ENCODE assay signal across 10 cellular contexts in genomic region chr10:102001435-102002068, GRCh38. TPM values are rescaled to one million over a fixed set of nuclear protein-coding genes. Genes with fewer than 3 reads are reported as not detected.
DNase-seq lines count a peak whose midpoint lies in the region; ATAC-seq and TF ChIP-seq lines count a peak whose summit lies in the region.
"Had no signal": no experiment of that assay in that cellular context is flagged by ENCODE, and none has a peak within 500 bp of the region (broad histone marks: within the 10 kb centered on the region; RNA-seq: fewer than 3 reads in every experiment).

No MANE protein-coding gene starts in this region.

- CTCF ChIA-PET in T-cell (lab: Charles Lee), result interaction anchor here (0.6 to 1.2 kb wide), 2 partner anchors 9 to 71 kb away, joined by 3 to 7 read pairs; no protein-coding TSS in a partner anchor
- CTCF ChIA-PET in PC-9 (lab: Charles Lee), result no interaction called here

- peaks cover 5 to 14% of the 10 kb centered on the region in 2 donors for H3K36me3 Mint-ChIP-seq in activated T-cell treated with anti-CD3 and anti-CD28 coated beads, Interleukin-2, amount 50 U/mL, for 72 hours (ENCODE audit: insufficient read depth in 2 of 2)
- H3K36me3 Mint-ChIP-seq in T-cell, result peaks cover 49% of the 10 kb centered on the region

- peak; percentile 32 to 43 for ATAC-seq in activated T-cell treated with anti-CD3 and anti-CD28 coated beads, Interleukin-2, amount 50 U/mL, for 72 hours (replicated peaks in 1 of 2)
- peak; percentile 52 for ATAC-seq in HG02763 (IDR thresholded peaks at IDR 0.05; ENCODE audit: unreplicated experiment)
- ATAC-seq in T-cell (replicated peaks in 1 of 4), result no peak
- ATAC-seq in stimulated activated naive CD8-positive, alpha-beta T cell treated with anti-CD3 and anti-CD28 coated beads, Interleukin-15, Interleukin-2, amounts not matched to agents 100 U/mL and 50 U/mL, for 24 hours, result peak; percentile 83
- ATAC-seq: left colon had no signal

- DNase-seq in activated T-cell treated with anti-CD3 and anti-CD28 coated beads, Interleukin-2, amount 50 U/mL, for 72 hours, result no peak
- DNase-seq in activated T-cell treated with anti-CD3 and anti-CD28 coated beads for 4 hours (no peak), T-cell (no peak), OCI-M2 (lab: John Stamatoyannopoulos, UW; ENCODE audit: unreplicated experiment) (no peak), PC-9 (no peak)
- no peak for DNase-seq in stimulated activated naive CD8-positive, alpha-beta T cell treated with anti-CD3 and anti-CD28 coated beads, Interleukin-15, Interleukin-2, amounts not matched to agents 100 U/mL and 50 U/mL, for 24 hours
- DNase-seq in activated CD4-positive, CD25-positive, alpha-beta regulatory T cell treated with anti-CD3 and anti-CD28 coated beads, Interleukin-2, amount 50 U/mL, for 72 hours, result no peak
- DNase-seq: left colon had no signal

- H2AFZ ChIP-seq in PC-9, result no peak overlapping the region

- TF ChIP-seq CTCF in PC-9 (conservative IDR thresholded peaks at IDR 0.05), result no peak

- H3K4me1 Mint-ChIP-seq in activated T-cell treated with anti-CD3 and anti-CD28 coated beads, Interleukin-2, amount 50 U/mL, for 72 hours (ENCODE audit: low read depth), result peaks cover 16% of the 10 kb centered on the region
- peaks cover 11 to 24% (median 15%) of the 10 kb centered on the region in 3 donors for H3K4me1 Mint-ChIP-seq in T-cell

- H3F3A ChIP-seq in PC-9 (ENCODE audit: insufficient read depth, low read depth), result no peaks in the 10 kb centered on the region

- intact Hi-C loops in PC-9 (cut with micrococcal nuclease; ENCODE audit: unreplicated experiment), result no loop called here

- no peaks in the 10 kb centered on the region for H3K9me3 Mint-ChIP-seq in activated T-cell treated with anti-CD3 and anti-CD28 coated beads, Interleukin-2, amount 50 U/mL, for 72 hours
- H3K9me3 Mint-ChIP-seq in T-cell, result no peaks in the 10 kb centered on the region

- no peak overlapping the region for H3K4me2 ChIP-seq in PC-9

- H3K4me3 Mint-ChIP-seq in activated T-cell treated with anti-CD3 and anti-CD28 coated beads, Interleukin-2, amount 50 U/mL, for 72 hours, result no peak overlapping the region
- no peak overlapping the region for H3K4me3 Mint-ChIP-seq in T-cell

- H3K4me1 ChIP-seq in PC-9 (replicated peaks; ENCODE audit: insufficient read depth), result no peaks in the 10 kb centered on the region
- H3K4me1 ChIP-seq: vagina had no signal

- no peaks in the 10 kb centered on the region for H3K9me2 ChIP-seq in PC-9 (ENCODE audit: insufficient read depth)

- no peaks in the 10 kb centered on the region for H4K20me1 ChIP-seq in PC-9 (ENCODE audit: insufficient read depth)

- no peaks in the 10 kb centered on the region for H3K27me3 Mint-ChIP-seq in activated T-cell treated with anti-CD3 and anti-CD28 coated beads, Interleukin-2, amount 50 U/mL, for 72 hours (ENCODE audit: low read depth)
- no peaks in the 10 kb centered on the region for H3K27me3 Mint-ChIP-seq in T-cell

- H3K27me3 ChIP-seq in PC-9 (ENCODE audit: insufficient read depth, low read depth), result no peaks in the 10 kb centered on the region
- H3K27me3 ChIP-seq: vagina had no signal

- no peaks in the 10 kb centered on the region for H3K9me3 ChIP-seq in PC-9 (ENCODE audit: insufficient read depth, low read depth)
- H3K9me3 ChIP-seq: vagina had no signal

- H3K36me3 ChIP-seq in PC-9 (ENCODE audit: low read depth), result no peaks in the 10 kb centered on the region

- peak overlapping the region; percentile 61 for H3K27ac Mint-ChIP-seq in activated T-cell treated with anti-CD3 and anti-CD28 coated beads, Interleukin-2, amount 50 U/mL, for 72 hours
- peak overlapping the region; percentile 50 to 82 for H3K27ac Mint-ChIP-seq in T-cell

- no TSS peak for BruUV-seq in PC-9 (replicated peaks; lab: Mats Ljungman, UMichigan)

- POLR2A ChIA-PET in T-cell (lab: Charles Lee), result interaction anchor here in 1 of 2 donors (0.6 kb wide), 2 partner anchors 14 to 756 kb away, joined by 3 to 8 read pairs; no protein-coding TSS in a partner anchor
- POLR2A ChIA-PET in PC-9 (lab: Charles Lee; ENCODE audit: unreplicated experiment), result no interaction called here

- H3K27ac ChIP-seq in PC-9, result no peak overlapping the region
- H3K27ac ChIP-seq: vagina had no signal

- H3K4me3 ChIP-seq in PC-9, result no peak overlapping the region
- H3K4me3 ChIP-seq: vagina had no signal

- H3K79me2 ChIP-seq in PC-9 (ENCODE audit: low read depth), result no peaks in the 10 kb centered on the region

RNA-seq across cellular contexts. Expression of gene ARMH3, which starts 54.4 kb away (rescaled TPM):
- total RNA-seq in activated T-cell treated with anti-CD3 and anti-CD28 coated beads, Interleukin-2, amount 50 U/mL, for 72 hours, result 10 to 100 TPM; 20.1 to 23.1 TPM
- total RNA-seq in T-cell (10 to 100 TPM; 26.4 to 30.0 (median 27.2) TPM), PC-9 (2021) (12.0 and 12.8 TPM in 2 replicates)

Comparison
In these comparisons a context has a peak if more than half of its experiments do, and no peak if none do; other contexts are left out.
1. ATAC-seq: peak in activated T-cell treated with anti-CD3 and anti-CD28 coated beads, Interleukin-2, amount 50 U/mL, for 72 hours (2 of 2), HG02763 (single experiment) and stimulated activated naive CD8-positive, alpha-beta T cell treated with anti-CD3 and anti-CD28 coated beads, Interleukin-15, Interleukin-2, amounts not matched to agents 100 U/mL and 50 U/mL, for 24 hours (single experiment); none in T-cell (0 of 4).